36 cellular contexts compared by ENCODE assay signal in genomic region chr21:30255679-30256078, GRCh38. TPM values are rescaled to one million over a fixed set of nuclear protein-coding genes. Genes with fewer than 3 reads are reported as not detected.
"Had no signal": no experiment of that assay in that cellular context is flagged by ENCODE, and none has a peak within 500 bp of the region (broad histone marks: within the 10 kb centered on the region; RNA-seq: fewer than 3 reads in every experiment).

No MANE protein-coding gene starts in this region.

- H3K4me1 ChIP-seq: adrenal gland, body of pancreas, esophagus squamous epithelium had no signal

- H3K27ac ChIP-seq: adrenal gland, body of pancreas, cardiac muscle cell, epithelial cell of prostate, esophagus squamous epithelium had no signal

- H3K4me3 ChIP-seq: adrenal gland, body of pancreas, cardiac muscle cell, esophagus squamous epithelium had no signal

- H3K27me3 ChIP-seq: adrenal gland, body of pancreas, cardiac muscle cell, esophagus squamous epithelium had no signal

- ATAC-seq: activated CD4-positive, alpha-beta T cell treated with anti-CD3 and anti-CD28 coated beads for 36 hours; activated CD8-positive, alpha-beta memory T cell treated with anti-CD3 and anti-CD28 coated beads, Interleukin-2, amount 10 ng/mL, durations not matched to agents 7 days and 5 days; activated CD8-positive, alpha-beta T cell treated with anti-CD3 and anti-CD28 coated beads, Interleukin-2, amount 10 ng/mL, durations not matched to agents 7 days and 5 days; activated naive CD8-positive, alpha-beta T cell treated with anti-CD3 and anti-CD28 coated beads, Interleukin-2, amount 50 U/mL, for 24 hours; body of pancreas had no signal

- DNase-seq: activated CD4-positive, alpha-beta memory T cell treated with anti-CD3 and anti-CD28 coated beads for 36 hours; activated CD4-positive, alpha-beta T cell treated with anti-CD3 and anti-CD28 coated beads for 36 hours; activated CD4-positive, alpha-beta T cell treated with anti-CD3 and anti-CD28 coated beads, Interleukin-2, amount 10 ng/mL, durations not matched to agents 24 days and 14 days; activated CD4-positive, CD25-positive, alpha-beta regulatory T cell; activated CD4-positive, CD25-positive, alpha-beta regulatory T cell treated with anti-CD3 and anti-CD28 coated beads, Interleukin-2, amount 50 U/mL, for 72 hours; activated CD8-positive, alpha-beta memory T cell treated with anti-CD3 and anti-CD28 coated beads, Interleukin-2, amount 10 ng/mL, durations not matched to agents 7 days and 5 days; activated CD8-positive, alpha-beta memory T cell treated with anti-CD3 and anti-CD28 coated beads, Interleukin-2, amount 50 U/mL, for 4 hours; activated CD8-positive, alpha-beta T cell treated with anti-CD3 and anti-CD28 coated beads, Interleukin-2, amount 10 ng/mL, durations not matched to agents 7 days and 5 days; activated effector memory CD4-positive, alpha-beta T cell treated with anti-CD3 and anti-CD28 coated beads, Interleukin-2, amount 50 U/mL, for 16 hours; activated naive CD4-positive, alpha-beta T cell treated with anti-CD3 and anti-CD28 coated beads for 36 hours; activated naive CD8-positive, alpha-beta T cell treated with anti-CD3 and anti-CD28 coated beads for 36 hours; activated naive CD8-positive, alpha-beta T cell treated with anti-CD3 and anti-CD28 coated beads, Interleukin-2, amount 50 U/mL, for 24 hours; activated T-cell treated with anti-CD3 and anti-CD28 coated beads, Interleukin-2, amount 50 U/mL, for 1 hour; activated T-cell treated with anti-CD3 and anti-CD28 coated beads, Interleukin-2, amount 50 U/mL, for 48 hours; adrenal gland; amygdala; aorta; body of pancreas; central memory CD4-positive, alpha-beta T cell; cerebellar nuclear complex; cortex of kidney; effector CD8-positive, alpha-beta T cell; esophagus squamous epithelium; T-helper 2 cell had no signal

- H3K36me3 ChIP-seq: adrenal gland, cardiac muscle cell, esophagus squamous epithelium had no signal

- H3K9me3 ChIP-seq: adrenal gland, body of pancreas, esophagus squamous epithelium had no signal

RNA-seq across cellular contexts. Expression of gene KRTAP24-1, which starts 27.1 kb away (rescaled TPM):
- total RNA-seq: activated CD4-positive, alpha-beta memory T cell treated with anti-CD3 and anti-CD28 coated beads for 36 hours; activated CD4-positive, alpha-beta T cell treated with anti-CD3 and anti-CD28 coated beads for 36 hours; activated CD4-positive, alpha-beta T cell treated with anti-CD3 and anti-CD28 coated beads, Interleukin-2, amount 10 ng/mL, durations not matched to agents 24 days and 14 days; activated CD8-positive, alpha-beta memory T cell treated with anti-CD3 and anti-CD28 coated beads for 36 hours; activated CD8-positive, alpha-beta memory T cell treated with anti-CD3 and anti-CD28 coated beads, Interleukin-2, amount 10 ng/mL, durations not matched to agents 7 days and 5 days; activated CD8-positive, alpha-beta T cell treated with anti-CD3 and anti-CD28 coated beads, Interleukin-2, amount 10 ng/mL, durations not matched to agents 7 days and 5 days; activated naive CD4-positive, alpha-beta T cell treated with anti-CD3 and anti-CD28 coated beads for 36 hours; activated naive CD8-positive, alpha-beta T cell treated with anti-CD3 and anti-CD28 coated beads for 36 hours; activated T-helper 1 cell treated with anti-CD3 and anti-CD28 coated beads, Interleukin-12 subunit alpha, Interleukin-12 subunit beta, Interleukin-2, Interleukin-4 antibody, amounts not matched to agents 30 ng/mL and 10 ng/mL and 1 ng/mL, durations not matched to agents 14 hours and 24 hours and 36 hours; activated T-helper 2 cell treated with anti-CD3 and anti-CD28 coated beads, Interferon-gamma antibody, Interleukin-2, Interleukin-4, amounts not matched to agents 10 μg/mL and 5 μg/mL and 100 μg/mL, durations not matched to agents 14 hours and 24 hours and 36 hours; adrenal gland; aorta; body of pancreas; cardiac muscle cell; dermis microvascular lymphatic vessel endothelial cell; endothelial cell of umbilical vein; esophagus squamous epithelium; fibroblast of lung; fibroblast of villous mesenchyme; frontal cortex; T-helper 1 cell treated with Interleukin-12 subunit alpha and Interleukin-12 subunit beta and Interleukin-4 antibody, amounts not matched to agents 30 ng/mL and 1 ng/mL, for 36 hours had no signal
- polyA plus RNA-seq: adrenal gland, aorta, cardiac muscle cell, endothelial cell of umbilical vein, esophagus, fibroblast of lung had no signal

RNA-seq across cellular contexts. Expression of gene KRTAP25-1, which starts 33.6 kb away (rescaled TPM):
- total RNA-seq: activated CD4-positive, alpha-beta memory T cell treated with anti-CD3 and anti-CD28 coated beads for 36 hours; activated CD4-positive, alpha-beta T cell treated with anti-CD3 and anti-CD28 coated beads for 36 hours; activated CD4-positive, alpha-beta T cell treated with anti-CD3 and anti-CD28 coated beads, Interleukin-2, amount 10 ng/mL, durations not matched to agents 24 days and 14 days; activated CD8-positive, alpha-beta memory T cell treated with anti-CD3 and anti-CD28 coated beads for 36 hours; activated CD8-positive, alpha-beta memory T cell treated with anti-CD3 and anti-CD28 coated beads, Interleukin-2, amount 10 ng/mL, durations not matched to agents 7 days and 5 days; activated CD8-positive, alpha-beta T cell treated with anti-CD3 and anti-CD28 coated beads, Interleukin-2, amount 10 ng/mL, durations not matched to agents 7 days and 5 days; activated naive CD4-positive, alpha-beta T cell treated with anti-CD3 and anti-CD28 coated beads for 36 hours; activated naive CD8-positive, alpha-beta T cell treated with anti-CD3 and anti-CD28 coated beads for 36 hours; activated T-helper 1 cell treated with anti-CD3 and anti-CD28 coated beads, Interleukin-12 subunit alpha, Interleukin-12 subunit beta, Interleukin-2, Interleukin-4 antibody, amounts not matched to agents 30 ng/mL and 10 ng/mL and 1 ng/mL, durations not matched to agents 14 hours and 24 hours and 36 hours; activated T-helper 2 cell treated with anti-CD3 and anti-CD28 coated beads, Interferon-gamma antibody, Interleukin-2, Interleukin-4, amounts not matched to agents 10 μg/mL and 5 μg/mL and 100 μg/mL, durations not matched to agents 14 hours and 24 hours and 36 hours; adrenal gland; aorta; body of pancreas; cardiac muscle cell; dermis microvascular lymphatic vessel endothelial cell; endothelial cell of umbilical vein; esophagus squamous epithelium; fibroblast of lung; fibroblast of villous mesenchyme; frontal cortex; T-helper 1 cell treated with Interleukin-12 subunit alpha and Interleukin-12 subunit beta and Interleukin-4 antibody, amounts not matched to agents 30 ng/mL and 1 ng/mL, for 36 hours had no signal
- polyA plus RNA-seq: adrenal gland, aorta, cardiac muscle cell, endothelial cell of umbilical vein, esophagus, fibroblast of lung had no signal

RNA-seq across cellular contexts. Expression of gene CLDN8, which starts 39.8 kb away (rescaled TPM):
- total RNA-seq: activated CD4-positive, alpha-beta memory T cell treated with anti-CD3 and anti-CD28 coated beads for 36 hours; activated CD4-positive, alpha-beta T cell treated with anti-CD3 and anti-CD28 coated beads for 36 hours; activated CD4-positive, alpha-beta T cell treated with anti-CD3 and anti-CD28 coated beads, Interleukin-2, amount 10 ng/mL, durations not matched to agents 24 days and 14 days; activated CD8-positive, alpha-beta memory T cell treated with anti-CD3 and anti-CD28 coated beads for 36 hours; activated CD8-positive, alpha-beta memory T cell treated with anti-CD3 and anti-CD28 coated beads, Interleukin-2, amount 10 ng/mL, durations not matched to agents 7 days and 5 days; activated CD8-positive, alpha-beta T cell treated with anti-CD3 and anti-CD28 coated beads, Interleukin-2, amount 10 ng/mL, durations not matched to agents 7 days and 5 days; activated naive CD4-positive, alpha-beta T cell treated with anti-CD3 and anti-CD28 coated beads for 36 hours; activated naive CD8-positive, alpha-beta T cell treated with anti-CD3 and anti-CD28 coated beads for 36 hours; activated T-helper 1 cell treated with anti-CD3 and anti-CD28 coated beads, Interleukin-12 subunit alpha, Interleukin-12 subunit beta, Interleukin-2, Interleukin-4 antibody, amounts not matched to agents 30 ng/mL and 10 ng/mL and 1 ng/mL, durations not matched to agents 14 hours and 24 hours and 36 hours; activated T-helper 2 cell treated with anti-CD3 and anti-CD28 coated beads, Interferon-gamma antibody, Interleukin-2, Interleukin-4, amounts not matched to agents 10 μg/mL and 5 μg/mL and 100 μg/mL, durations not matched to agents 14 hours and 24 hours and 36 hours; aorta; cardiac muscle cell; dermis microvascular lymphatic vessel endothelial cell; endothelial cell of umbilical vein; fibroblast of lung; fibroblast of villous mesenchyme; frontal cortex; T-helper 1 cell treated with Interleukin-12 subunit alpha and Interleukin-12 subunit beta and Interleukin-4 antibody, amounts not matched to agents 30 ng/mL and 1 ng/mL, for 36 hours had no signal
- polyA plus RNA-seq: adrenal gland, cardiac muscle cell, endothelial cell of umbilical vein, fibroblast of lung had no signal
